Comparison of ENCODE assay signal across 29 cellular contexts in genomic region chr3:167892204-167892603, GRCh38.
"Had no signal": no experiment of that assay in that cellular context is flagged by ENCODE, and none has a peak within 500 bp of the region (broad histone marks: within the 10 kb centered on the region; RNA-seq: fewer than 3 reads in every experiment).

No MANE protein-coding gene starts in this region.

- H3K4me3 ChIP-seq: coronary artery, esophagus muscularis mucosa, gastroesophageal sphincter, heart left ventricle, hepatocyte, neural progenitor cell, ovary, psoas muscle, skin epidermis, thoracic aorta, tibial nerve, upper lobe of right lung, uterus had no signal

- H3K79me2 ChIP-seq: hepatocyte had no signal

- H3K36me3 Mint-ChIP-seq: mesothelial cell of epicardium; naive thymus-derived CD4-positive, alpha-beta T cell; neural progenitor cell; stimulated activated naive B cell treated with anti-CD40 and anti-IgM and Interleukin-4, amounts not matched to agents 10 μg/mL and 1 μg/mL and 100 μg/mL, for 72 hours had no signal

- DNase-seq: dermis blood vessel endothelial cell; effector memory CD4-positive, alpha-beta T cell; foreskin keratinocyte; heart left ventricle; kidney; mesenchymal stem cell; naive thymus-derived CD4-positive, alpha-beta T cell; nucleus accumbens; ovary; posterior cingulate gyrus; psoas muscle; right cardiac atrium; stimulated activated CD4-positive, alpha-beta T cell treated with anti-CD3 and anti-CD28 coated beads, Interleukin-15, amount 100 ng/mL, for 24 hours; stimulated activated CD4-positive, alpha-beta T cell treated with anti-CD3 and anti-CD28 coated beads, Interleukin-2, amount 100 ng/mL, for 48 hours; stimulated activated naive B cell treated with anti-CD40 and anti-IgM and Interleukin-4, amounts not matched to agents 10 μg/mL and 1 μg/mL and 100 μg/mL, for 72 hours; upper lobe of right lung; uterus had no signal

- H3K27me3 ChIP-seq: esophagus muscularis mucosa, foreskin keratinocyte, gastroesophageal sphincter, heart left ventricle, hepatocyte, neural progenitor cell, ovary, tibial nerve, upper lobe of right lung, uterus had no signal

- H2AFZ ChIP-seq: hepatocyte, neural progenitor cell had no signal

- H3K4me3 Mint-ChIP-seq: mesothelial cell of epicardium; naive thymus-derived CD4-positive, alpha-beta T cell; nephron; neural progenitor cell; stimulated activated naive B cell treated with anti-CD40 and anti-IgM and Interleukin-4, amounts not matched to agents 10 μg/mL and 1 μg/mL and 100 μg/mL, for 72 hours; stimulated activated naive CD8-positive, alpha-beta T cell treated with anti-CD3 and anti-CD28 coated beads, Interleukin-15, Interleukin-2, amounts not matched to agents 100 ng/mL and 50 ng/mL, for 24 hours had no signal

- H3K4me1 Mint-ChIP-seq: nephron; stimulated activated naive B cell treated with anti-CD40 and anti-IgM and Interleukin-4, amounts not matched to agents 10 μg/mL and 1 μg/mL and 100 μg/mL, for 72 hours had no signal

- H3K36me3 ChIP-seq: esophagus muscularis mucosa, gastroesophageal sphincter, neural progenitor cell, ovary, thoracic aorta, tibial nerve, upper lobe of right lung, uterus had no signal

- H3K9me3 ChIP-seq: esophagus muscularis mucosa, gastroesophageal sphincter, heart left ventricle, ovary, psoas muscle, thoracic aorta, tibial nerve, upper lobe of right lung, uterus had no signal

- H3K4me1 ChIP-seq: esophagus muscularis mucosa, foreskin keratinocyte, gastroesophageal sphincter, heart left ventricle, psoas muscle, upper lobe of right lung, uterus had no signal

- H3K27me3 Mint-ChIP-seq: naive thymus-derived CD4-positive, alpha-beta T cell; stimulated activated naive B cell treated with anti-CD40 and anti-IgM and Interleukin-4, amounts not matched to agents 10 μg/mL and 1 μg/mL and 100 μg/mL, for 72 hours; stimulated activated naive CD8-positive, alpha-beta T cell treated with anti-CD3 and anti-CD28 coated beads, Interleukin-15, Interleukin-2, amounts not matched to agents 100 ng/mL and 50 ng/mL, for 24 hours had no signal

- H3K4me2 ChIP-seq: hepatocyte, neural progenitor cell had no signal

- H3K27ac Mint-ChIP-seq: mesothelial cell of epicardium; naive thymus-derived CD4-positive, alpha-beta T cell; nephron; neural progenitor cell; stimulated activated naive B cell treated with anti-CD40 and anti-IgM and Interleukin-4, amounts not matched to agents 10 μg/mL and 1 μg/mL and 100 μg/mL, for 72 hours; stimulated activated naive CD8-positive, alpha-beta T cell treated with anti-CD3 and anti-CD28 coated beads, Interleukin-15, Interleukin-2, amounts not matched to agents 100 ng/mL and 50 ng/mL, for 24 hours had no signal

- H3K27ac ChIP-seq: coronary artery, esophagus muscularis mucosa, foreskin keratinocyte, gastroesophageal sphincter, heart left ventricle, hepatocyte, neural progenitor cell, ovary, psoas muscle, skin epidermis, thoracic aorta, tibial nerve, upper lobe of right lung, uterus had no signal

- H3K9ac ChIP-seq: neural progenitor cell had no signal

- ATAC-seq: foreskin keratinocyte; gastroesophageal sphincter; heart left ventricle; left lobe of liver; naive thymus-derived CD4-positive, alpha-beta T cell; psoas muscle; right cardiac atrium; stimulated activated naive B cell treated with anti-CD40 and anti-IgM and Interleukin-4, amounts not matched to agents 10 μg/mL and 1 μg/mL and 100 μg/mL, for 72 hours; upper lobe of right lung had no signal

- H3K9me3 Mint-ChIP-seq: mesothelial cell of epicardium; nephron; stimulated activated naive B cell treated with anti-CD40 and anti-IgM and Interleukin-4, amounts not matched to agents 10 μg/mL and 1 μg/mL and 100 μg/mL, for 72 hours; stimulated activated naive CD8-positive, alpha-beta T cell treated with anti-CD3 and anti-CD28 coated beads, Interleukin-15, Interleukin-2, amounts not matched to agents 100 ng/mL and 50 ng/mL, for 24 hours had no signal
